8 cellular contexts compared by ENCODE assay signal in genomic region chr17:60435244-60436170, GRCh38.
DNase-seq lines count a peak whose midpoint lies in the region; ATAC-seq, FAIRE-seq and TF ChIP-seq lines count a peak whose summit lies in the region.

No MANE protein-coding gene starts in this region.

- FAIRE-seq in D721Med (lab: Jason Lieb, UNC) = no peak

- peak; percentile 99 for TF ChIP-seq RAD21 in Ishikawa (IDR thresholded peaks at IDR 0.05; ENCODE audit: low read depth)

- no peaks in the 10 kb centered on the region for H3K9me2 ChIP-seq in OCI-LY1 (ENCODE audit: low read depth, low read length)

- DNase-seq in D721Med (ENCODE audit: insufficient read length, low spot score) (peak; percentile 71), activated T-cell treated with anti-CD3 and anti-CD28 coated beads for 1 hour (ENCODE audit: low read depth) (peak; percentile 26), epithelial cell of prostate (ENCODE audit: low read depth, low spot score) (peak; percentile 20)
- DNase-seq in stimulated activated naive CD4-positive, alpha-beta T cell treated with Interleukin-2 at 50 U/mL for 16 hours (lab: John Stamatoyannopoulos, UW) = peak; percentile 9

- H2AFZ ChIP-seq in OCI-LY1 (ENCODE audit: low read length) = no peak overlapping the region

- H3K79me2 ChIP-seq in OCI-LY1 (ENCODE audit: insufficient read depth, low read length) = no peaks in the 10 kb centered on the region

- no peak for TF ChIP-seq EP300 in Ishikawa (IDR thresholded peaks at IDR 0.05; ENCODE audit: borderline replicate concordance)

- H3K27ac ChIP-seq in OCI-LY1 (ENCODE audit: low read depth, low read length, poor library complexity, severe bottlenecking) (no peak overlapping the region), epithelial cell of prostate (no peak overlapping the region)

- H3K9me3 ChIP-seq in OCI-LY1 (ENCODE audit: low read length) (peaks cover 10% of the 10 kb centered on the region), mucosa of stomach (ENCODE audit: control insufficient read depth, low read length) (no peaks in the 10 kb centered on the region)

- no peak overlapping the region for H3K4me2 ChIP-seq in OCI-LY1 (ENCODE audit: low read length)

- no peak overlapping the region for H3K4me3 ChIP-seq in OCI-LY1 (ENCODE audit: low read depth, low read length, poor library complexity, severe bottlenecking)
- H3K4me3 ChIP-seq in mucosa of stomach (ENCODE audit: low read length) = no peak overlapping the region

- TF ChIP-seq CTCF in D721Med (IDR thresholded peaks at IDR 0.05; ENCODE audit: insufficient read depth, missing control alignments) (peak; percentile 100), OCI-LY1 (IDR thresholded peaks at IDR 0.05; ENCODE audit: low read length) (peak; percentile 92)

- H3K4me1 ChIP-seq in OCI-LY1 (ENCODE audit: insufficient read depth, low read length, severe bottlenecking) (peaks cover 36% of the 10 kb centered on the region), mucosa of stomach (ENCODE audit: control insufficient read depth, insufficient read depth, low read length) (no peaks in the 10 kb centered on the region)

- no peak overlapping the region for H3K9ac ChIP-seq in OCI-LY1 (ENCODE audit: low read length)
- H3K9ac ChIP-seq in mucosa of stomach (ENCODE audit: low read length) = peak overlapping the region; percentile 33

- H3K27me3 ChIP-seq in OCI-LY1 (ENCODE audit: insufficient read depth, low read length) (peaks cover 3% of the 10 kb centered on the region; the same call in 1 of the 2 replicates), mucosa of stomach (ENCODE audit: control insufficient read depth, insufficient read depth, low read length) (peaks cover 4% of the 10 kb centered on the region)

- no peaks in the 10 kb centered on the region for H4K20me1 ChIP-seq in OCI-LY1 (ENCODE audit: insufficient read depth, low read length)

- no peak for ATAC-seq in HG02870 (IDR thresholded peaks at IDR 0.05; ENCODE audit: unreplicated experiment)

- H3F3A ChIP-seq in OCI-LY1 (ENCODE audit: insufficient read depth, low read length) = no peaks in the 10 kb centered on the region

- H3K36me3 ChIP-seq in OCI-LY1 (ENCODE audit: insufficient read depth, low read length) (no peaks in the 10 kb centered on the region; the same call in 1 of the 2 replicates), mucosa of stomach (ENCODE audit: control insufficient read depth, insufficient read depth, low read length) (no peaks in the 10 kb centered on the region)

TF ChIP-seq in Ishikawa, 13 proteins besides CTCF, POLR2A, EP300 and RAD21:
- peak; percentile 75 for TF ChIP-seq NFIC (IDR thresholded peaks at IDR 0.05)
- TF ChIP-seq MAX (IDR thresholded peaks at IDR 0.05) = no peak
- TF ChIP-seq CEBPB (IDR thresholded peaks at IDR 0.05) = no peak
- no peak for TF ChIP-seq FOXM1 (IDR thresholded peaks at IDR 0.05; ENCODE audit: borderline replicate concordance, low read depth)

Comparison
In these comparisons a context has a peak if more than half of its experiments do, and no peak if none do; other contexts are left out.
1. DNase-seq: peak in every context shown above with its lines; median percentile 71 in D721Med; 26 in activated T-cell treated with anti-CD3 and anti-CD28 coated beads for 1 hour; 20 in epithelial cell of prostate; 9 in stimulated activated naive CD4-positive, alpha-beta T cell treated with Interleukin-2 at 50 U/mL for 16 hours.